19 cellular contexts compared by ENCODE assay signal in genomic region chr9:115231116-115231515, GRCh38.
"Had no signal": no experiment of that assay in that cellular context is flagged by ENCODE, and none has a peak within 500 bp of the region (broad histone marks: within the 10 kb centered on the region; RNA-seq: fewer than 3 reads in every experiment).

No MANE protein-coding gene starts in this region.

- H3K9me3 ChIP-seq: sigmoid colon, suprapubic skin, thyroid gland had no signal

- H3K27me3 ChIP-seq: dorsolateral prefrontal cortex, hepatocyte, sigmoid colon, suprapubic skin, thyroid gland had no signal

- H3K4me1 ChIP-seq: thyroid gland had no signal

- H3K4me3 ChIP-seq: dorsolateral prefrontal cortex, hepatocyte, lung, sigmoid colon, suprapubic skin, thyroid gland had no signal

- H3K27ac ChIP-seq: dorsolateral prefrontal cortex, hepatocyte, sigmoid colon, suprapubic skin, thyroid gland had no signal

- H3K36me3 ChIP-seq: sigmoid colon, suprapubic skin, thyroid gland had no signal

- DNase-seq: cortex of kidney; dorsolateral prefrontal cortex; effector CD8-positive, alpha-beta T cell; foreskin melanocyte; head of caudate nucleus; kidney; left cardiac atrium; left ventricle myocardium superior; mesenchymal stem cell; naive thymus-derived CD8-positive, alpha-beta T cell; posterior cingulate gyrus; sigmoid colon; small intestine; stimulated activated CD4-positive, alpha-beta T cell treated with anti-CD3 and anti-CD28 coated beads, Interleukin-12 subunit alpha, Interleukin-12 subunit beta, amount 100 ng/mL, for 4 hours; stimulated activated naive CD8-positive, alpha-beta T cell treated with anti-CD3 and anti-CD28 coated beads, Interleukin-15, Interleukin-2, amounts not matched to agents 100 U/mL and 50 U/mL, for 24 hours; thyroid gland had no signal
